30 cellular contexts compared by ENCODE assay signal in the genomic region with DNA sequence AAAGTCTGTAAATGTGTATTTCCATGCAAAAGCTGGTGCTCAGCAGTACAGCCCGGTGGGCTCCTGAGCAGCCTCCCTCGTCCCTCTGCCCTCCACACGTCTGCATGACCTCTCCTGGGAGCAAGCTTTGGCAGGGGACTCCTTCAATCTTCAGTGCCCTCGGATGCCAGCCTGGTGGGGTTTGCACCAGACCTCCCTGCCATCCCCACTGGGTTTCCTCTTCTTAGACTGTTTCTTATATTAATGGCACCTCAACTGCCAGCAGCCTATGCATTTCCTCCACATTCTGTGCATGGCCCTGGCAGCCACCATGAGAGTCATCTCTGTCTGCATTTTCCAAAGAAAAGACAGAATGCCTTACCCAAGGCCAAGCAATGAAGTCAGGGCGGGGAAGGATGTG.
"Had no signal": no experiment of that assay in that cellular context is flagged by ENCODE, and none has a peak within 500 bp of the region (broad histone marks: within the 10 kb centered on the region; RNA-seq: fewer than 3 reads in every experiment).

No MANE protein-coding gene starts in this region.

- DNase-seq: activated CD4-positive, alpha-beta memory T cell treated with anti-CD3 and anti-CD28 coated beads for 36 hours; activated CD4-positive, alpha-beta T cell treated with anti-CD3 and anti-CD28 coated beads for 48 hours; activated CD8-positive, alpha-beta memory T cell treated with anti-CD3 and anti-CD28 coated beads, Interleukin-2, amount 50 U/mL, for 4 hours; activated gamma-delta T cell; activated naive CD4-positive, alpha-beta T cell treated with anti-CD3 and anti-CD28 coated beads, Interleukin-2, amount 50 U/mL, for 16 hours; activated T-cell treated with anti-CD3 and anti-CD28 coated beads, Interleukin-2, amount 50 U/mL, for 1 hour; amniotic stem cell; central memory CD4-positive, alpha-beta T cell; dermis blood vessel endothelial cell; effector CD4-positive, alpha-beta T cell; left cardiac atrium; left ventricle myocardium superior; naive B cell; occipital lobe; right cardiac atrium; SK-N-SH; stimulated activated CD4-positive, alpha-beta T cell treated with anti-CD3 and anti-CD28 coated beads, Interleukin-12 subunit alpha, Interleukin-12 subunit beta, amount 100 ng/mL, for 4 hours; stimulated activated CD4-positive, alpha-beta T cell treated with anti-CD3 and anti-CD28 coated beads, Interleukin-4, amount 100 ng/mL, for 24 hours; stimulated activated naive CD8-positive, alpha-beta T cell treated with anti-CD3 and anti-CD28 coated beads, Interleukin-15, amount 100 ng/mL, for 72 hours; SW 1271; T-helper 9 cell; thyroid gland; upper lobe of right lung; WERI-Rb-1 had no signal

- H3K27ac Mint-ChIP-seq: activated CD4-positive, alpha-beta memory T cell treated with anti-CD3 and anti-CD28 coated beads for 36 hours; neural progenitor cell; stimulated activated effector memory CD8-positive, alpha-beta T cell treated with anti-CD3 and anti-CD28 coated beads, Interleukin-12 subunit alpha, Interleukin-12 subunit beta, amount 100 ng/mL, for 72 hours; stimulated activated naive CD8-positive, alpha-beta T cell treated with anti-CD3 and anti-CD28 coated beads, Interleukin-15, amount 100 ng/mL, for 72 hours; T-helper 1 cell treated with Interleukin-12 subunit alpha and Interleukin-12 subunit beta and Interleukin-4 antibody, amounts not matched to agents 30 μg/mL and 1 μg/mL, for 36 hours had no signal

- H3K27ac ChIP-seq: epithelial cell of prostate, hepatocyte, neural progenitor cell, thyroid gland, upper lobe of right lung had no signal

- H3K36me3 Mint-ChIP-seq: activated CD4-positive, alpha-beta memory T cell treated with anti-CD3 and anti-CD28 coated beads for 36 hours; naive B cell; neural progenitor cell; stimulated activated effector memory CD8-positive, alpha-beta T cell treated with anti-CD3 and anti-CD28 coated beads, Interleukin-12 subunit alpha, Interleukin-12 subunit beta, amount 100 ng/mL, for 72 hours had no signal

- H3K9ac ChIP-seq: neural progenitor cell, SK-N-SH had no signal

- H3K4me1 ChIP-seq: breast epithelium had no signal

- H3K4me3 Mint-ChIP-seq: activated CD4-positive, alpha-beta memory T cell treated with anti-CD3 and anti-CD28 coated beads for 36 hours; neural progenitor cell; stimulated activated effector memory CD8-positive, alpha-beta T cell treated with anti-CD3 and anti-CD28 coated beads, Interleukin-12 subunit alpha, Interleukin-12 subunit beta, amount 100 ng/mL, for 72 hours; stimulated activated naive CD8-positive, alpha-beta T cell treated with anti-CD3 and anti-CD28 coated beads, Interleukin-15, amount 100 ng/mL, for 72 hours; T-helper 1 cell treated with Interleukin-12 subunit alpha and Interleukin-12 subunit beta and Interleukin-4 antibody, amounts not matched to agents 30 μg/mL and 1 μg/mL, for 36 hours had no signal

- H3K27me3 ChIP-seq: breast epithelium, hepatocyte, neural progenitor cell, thyroid gland had no signal

- H3K4me2 ChIP-seq: hepatocyte, neural progenitor cell, SK-N-SH had no signal

- H3K9me3 ChIP-seq: breast epithelium, SK-N-SH, thyroid gland, upper lobe of right lung had no signal

- H3K4me3 ChIP-seq: breast epithelium, hepatocyte, neural progenitor cell, thyroid gland, upper lobe of right lung had no signal

- H3K9me3 Mint-ChIP-seq: activated CD4-positive, alpha-beta memory T cell treated with anti-CD3 and anti-CD28 coated beads for 36 hours; naive B cell; neural progenitor cell; stimulated activated effector memory CD8-positive, alpha-beta T cell treated with anti-CD3 and anti-CD28 coated beads, Interleukin-12 subunit alpha, Interleukin-12 subunit beta, amount 100 ng/mL, for 72 hours; stimulated activated naive CD8-positive, alpha-beta T cell treated with anti-CD3 and anti-CD28 coated beads, Interleukin-15, amount 100 ng/mL, for 72 hours; T-helper 1 cell treated with Interleukin-12 subunit alpha and Interleukin-12 subunit beta and Interleukin-4 antibody, amounts not matched to agents 30 μg/mL and 1 μg/mL, for 36 hours had no signal

- H3K36me3 ChIP-seq: breast epithelium, neural progenitor cell, thyroid gland, upper lobe of right lung, WERI-Rb-1 had no signal
